24 cellular contexts compared by ENCODE assay signal in genomic region chr16:55184619-55185018, GRCh38.
DNase-seq lines count a peak whose midpoint lies in the region; ATAC-seq and TF ChIP-seq lines count a peak whose summit lies in the region.
"Had no signal": no experiment of that assay in that cellular context is flagged by ENCODE, and none has a peak within 500 bp of the region (broad histone marks: within the 10 kb centered on the region; RNA-seq: fewer than 3 reads in every experiment).

No MANE protein-coding gene starts in this region.

- TF ChIP-seq CTCF in Caco-2 (IDR thresholded peaks at IDR 0.05; ENCODE audit: insufficient read depth in 1 of 2, low read depth in 1 of 2, low read length in 1 of 2, severe bottlenecking in 1 of 2, unreplicated experiment in 1 of 2) (no peak), endodermal cell (conservative IDR thresholded peaks at IDR 0.05) (no peak), neural progenitor cell (IDR thresholded peaks at IDR 0.05) (no peak)

- CTCF ChIA-PET in Caco-2 (lab: Charles Lee): no interaction called here

- H3K79me2 ChIP-seq in neural progenitor cell (ENCODE audit: low read depth): no peaks in the 10 kb centered on the region

- POLR2A ChIA-PET in Caco-2 (lab: Charles Lee): no interaction called here

- no peak overlapping the region for H2AFZ ChIP-seq in neural progenitor cell (replicated peaks)

- H3K4me1 Mint-ChIP-seq in Caco-2 (ENCODE audit: low read depth, unreplicated experiment) (peaks cover 14% of the 10 kb centered on the region), endodermal cell (peaks cover 45% of the 10 kb centered on the region), neural progenitor cell (peaks cover 40% of the 10 kb centered on the region)
- H3K4me1 Mint-ChIP-seq: CD14-positive monocyte; CD4-positive, alpha-beta memory T cell; CD4-positive, CD25-positive, alpha-beta regulatory T cell; CD8-positive, alpha-beta memory T cell had no signal

- H4K20me1 ChIP-seq in neural progenitor cell (ENCODE audit: low read depth): no peaks in the 10 kb centered on the region
- H4K20me1 ChIP-seq: BLaER1 had no signal

- H3K27ac ChIP-seq in endodermal cell (ENCODE audit: low read depth, low read length) (no peak overlapping the region), neural progenitor cell (no peak overlapping the region)
- H3K27ac ChIP-seq: BLaER1 had no signal

- H3K36me3 ChIP-seq in Caco-2 (ENCODE audit: control insufficient read depth, insufficient read depth, low read length) (no peaks in the 10 kb centered on the region), endodermal cell (ENCODE audit: control insufficient read depth, insufficient read depth, low read length) (no peaks in the 10 kb centered on the region), neural progenitor cell (no peaks in the 10 kb centered on the region)
- H3K36me3 ChIP-seq: BE2C, BLaER1 had no signal

- H3K9me3 ChIP-seq in Caco-2 (no peaks in the 10 kb centered on the region), endodermal cell (ENCODE audit: control insufficient read depth, low read length) (no peaks in the 10 kb centered on the region), neural progenitor cell (ENCODE audit: low read depth) (no peaks in the 10 kb centered on the region)
- H3K9me3 ChIP-seq: BE2C, BLaER1 had no signal

- ATAC-seq in GM21447 (IDR thresholded peaks at IDR 0.05; ENCODE audit: unreplicated experiment) (no peak), HG02840 (IDR thresholded peaks at IDR 0.05; ENCODE audit: low FRiP score, unreplicated experiment) (no peak)
- ATAC-seq: GM12878 had no signal

- H3K27me3 ChIP-seq in Caco-2 (replicated peaks; ENCODE audit: control insufficient read depth, insufficient read depth, low read length): no peaks in the 10 kb centered on the region
- no peaks in the 10 kb centered on the region for H3K27me3 ChIP-seq in endodermal cell (ENCODE audit: control insufficient read depth, insufficient read depth, low read length, poor library complexity, severe bottlenecking)
- no peaks in the 10 kb centered on the region for H3K27me3 ChIP-seq in neural progenitor cell
- H3K27me3 ChIP-seq: BLaER1 had no signal

- H3K4me1 ChIP-seq in Caco-2: peaks cover 8% of the 10 kb centered on the region; the same call in 1 of the 2 replicates
- H3K4me1 ChIP-seq in endodermal cell (ENCODE audit: control insufficient read depth, insufficient read depth, low read length): peaks cover 14% of the 10 kb centered on the region
- peaks cover 41% of the 10 kb centered on the region for H3K4me1 ChIP-seq in neural progenitor cell
- H3K4me1 ChIP-seq: BE2C, BLaER1 had no signal

- H3K36me3 Mint-ChIP-seq in Caco-2 (ENCODE audit: insufficient read depth, unreplicated experiment) (no peaks in the 10 kb centered on the region), endodermal cell (ENCODE audit: low read depth) (no peaks in the 10 kb centered on the region), neural progenitor cell (no peaks in the 10 kb centered on the region)
- H3K36me3 Mint-ChIP-seq: CD14-positive monocyte; CD4-positive, alpha-beta memory T cell; CD4-positive, CD25-positive, alpha-beta regulatory T cell; CD8-positive, alpha-beta memory T cell had no signal

- H3K4me3 Mint-ChIP-seq in Caco-2 (ENCODE audit: unreplicated experiment): no peak overlapping the region
- no peak overlapping the region for H3K4me3 Mint-ChIP-seq in endodermal cell
- no peak overlapping the region for H3K4me3 Mint-ChIP-seq in neural progenitor cell
- H3K4me3 Mint-ChIP-seq: CD14-positive monocyte; CD4-positive, alpha-beta memory T cell; CD4-positive, CD25-positive, alpha-beta regulatory T cell; CD8-positive, alpha-beta memory T cell had no signal

- H3K27me3 Mint-ChIP-seq in Caco-2 (ENCODE audit: insufficient read depth, unreplicated experiment) (no peaks in the 10 kb centered on the region), endodermal cell (ENCODE audit: insufficient read depth) (peaks cover 5% of the 10 kb centered on the region), neural progenitor cell (ENCODE audit: insufficient read depth, low read depth) (no peaks in the 10 kb centered on the region)
- H3K27me3 Mint-ChIP-seq: CD4-positive, CD25-positive, alpha-beta regulatory T cell had no signal

- no peaks in the 10 kb centered on the region for H3K9me3 Mint-ChIP-seq in Caco-2 (ENCODE audit: unreplicated experiment)
- H3K9me3 Mint-ChIP-seq in endodermal cell: no peaks in the 10 kb centered on the region
- H3K9me3 Mint-ChIP-seq in neural progenitor cell: peaks cover 2% of the 10 kb centered on the region

- intact Hi-C loops in Caco-2 (cut with micrococcal nuclease; ENCODE audit: unreplicated experiment): no loop called here

- H3K9ac ChIP-seq in endodermal cell (ENCODE audit: extremely low read depth, low read length, poor library complexity, severe bottlenecking) (no peak overlapping the region), neural progenitor cell (no peak overlapping the region)
- H3K9ac ChIP-seq: BLaER1 had no signal

- peaks cover 3% of the 10 kb centered on the region for H3F3A ChIP-seq in neural progenitor cell (ENCODE audit: low read depth)

- 80% methylated on average over 3 of the region's 3 CpGs; no CpG with 5 or more reads in 1 of the 2 experiments for WGBS in endodermal cell (ENCODE audit: insufficient coverage in 1 of 2, insufficient read length in 1 of 2), 2 experiments

- DNase-seq in Caco-2: no peak
- DNase-seq in endodermal cell: no peak
- no peak for DNase-seq in neural progenitor cell (ENCODE audit: low spot score)
- no peak for DNase-seq in DMS 273 treated with DMSO at 0.1 percent for 48 hours (lab: John Stamatoyannopoulos, UW)
- DNase-seq: 8988T; ACHN; BE2C; C1 segment of cervical spinal cord; Calu3; CD4-positive, alpha-beta memory T cell; CD4-positive, CD25-positive, alpha-beta regulatory T cell; CD8-positive, alpha-beta memory T cell; COR-L47; DMS153; DMS53; DMS79; DND-41; EL; GDM1 had no signal

- BruUV-seq in Caco-2 (replicated peaks; lab: Mats Ljungman, UMichigan): no TSS peak

- H3K4me3 ChIP-seq in Caco-2 (ENCODE audit: low read depth, low read length) (no peak overlapping the region), endodermal cell (ENCODE audit: low read length) (peak overlapping the region; percentile 59), neural progenitor cell (no peak overlapping the region)
- H3K4me3 ChIP-seq: BLaER1, GM12878 had no signal

- H3K4me2 ChIP-seq in neural progenitor cell: peak overlapping the region; percentile 44
- H3K4me2 ChIP-seq: BLaER1 had no signal

- H3K27ac Mint-ChIP-seq in Caco-2 (ENCODE audit: unreplicated experiment) (peak overlapping the region; percentile 47), endodermal cell (no peak overlapping the region), neural progenitor cell (no peak overlapping the region)
- H3K27ac Mint-ChIP-seq: CD4-positive, alpha-beta memory T cell; CD4-positive, CD25-positive, alpha-beta regulatory T cell; CD8-positive, alpha-beta memory T cell had no signal
